In genomic region chr18:57869228-57869627, GRCh38 we compare ENCODE assay signal across 24 cellular contexts.
DNase-seq lines count a peak whose midpoint lies in the region; TF ChIP-seq lines count a peak whose summit lies in the region.
"Had no signal": no experiment of that assay in that cellular context is flagged by ENCODE, and none has a peak within 500 bp of the region (broad histone marks: within the 10 kb centered on the region; RNA-seq: fewer than 3 reads in every experiment).

No MANE protein-coding gene starts in this region.

- TF ChIP-seq CTCF in HFFc6 (IDR thresholded peaks at IDR 0.05) (no peak), H9 (conservative IDR thresholded peaks at IDR 0.05) (no peak)

- H3K23ac ChIP-seq in H9 (ENCODE audit: insufficient read length, low read depth, low read length), result no peak overlapping the region

- H3K9ac ChIP-seq in H9 (ENCODE audit: extremely low read depth, insufficient read length, low read length), result no peak overlapping the region
- H3K9ac ChIP-seq: BLaER1, KMS-11, SK-N-SH had no signal

- no peak overlapping the region for H3K27ac Mint-ChIP-seq in HFFc6
- no peak overlapping the region for H3K27ac Mint-ChIP-seq in H9
- H3K27ac Mint-ChIP-seq: CD4-positive, CD25-positive, alpha-beta regulatory T cell; GM23338 had no signal

- H3K4ac ChIP-seq in H9 (ENCODE audit: low read depth, low read length), result no peak overlapping the region

- H3K79me1 ChIP-seq in H9 (ENCODE audit: insufficient read depth, low read depth, low read length, poor library complexity, severe bottlenecking), result no peaks in the 10 kb centered on the region

- no peaks in the 10 kb centered on the region for H3K4me1 ChIP-seq in H9 (ENCODE audit: insufficient read depth, low read length)
- H3K4me1 ChIP-seq: BLaER1, HAP-1 had no signal

- H3K4me1 Mint-ChIP-seq in HFFc6 (ENCODE audit: low read depth), result no peaks in the 10 kb centered on the region; the same call in 1 of the 2 replicates
- peaks cover 0 to 2% of the 10 kb centered on the region in 2 experiments; a peak in 1 of 4 replicates for H3K4me1 Mint-ChIP-seq in H9
- H3K4me1 Mint-ChIP-seq: CD4-positive, CD25-positive, alpha-beta regulatory T cell; GM23338 had no signal

- no peak overlapping the region for H3K27ac ChIP-seq in H9 (ENCODE audit: insufficient read length, low read depth, low read length)
- H3K27ac ChIP-seq: BLaER1, KMS-11 had no signal

- H2BK120ac ChIP-seq in H9 (ENCODE audit: low read depth, low read length, poor library complexity, severe bottlenecking), result no peak overlapping the region

- no peak overlapping the region for H3K4me2 ChIP-seq in H9 (ENCODE audit: insufficient read depth, insufficient read length, low read length)
- H3K4me2 ChIP-seq: BLaER1, GM23338, KMS-11, SK-N-SH had no signal

- no peaks in the 10 kb centered on the region for H3K23me2 ChIP-seq in H9 (ENCODE audit: insufficient read length, low read depth, low read length, poor library complexity, severe bottlenecking)

- no peak overlapping the region for H2BK20ac ChIP-seq in H9 (ENCODE audit: low read depth, low read length, poor library complexity, severe bottlenecking)

- no peak overlapping the region for H2BK15ac ChIP-seq in H9 (ENCODE audit: low read depth, low read length)

- H3K9me3 Mint-ChIP-seq in HFFc6, result peaks cover 19% of the 10 kb centered on the region
- H3K9me3 Mint-ChIP-seq in H9, result peaks cover 16% of the 10 kb centered on the region in 2 experiments

- TF ChIP-seq EP300 in Ishikawa (IDR thresholded peaks at IDR 0.05; ENCODE audit: borderline replicate concordance), result no peak

- no peak overlapping the region for H2BK12ac ChIP-seq in H9 (ENCODE audit: insufficient read length, low read depth, low read length)

- no peak overlapping the region for H4K91ac ChIP-seq in H9 (ENCODE audit: insufficient read length, low read depth, low read length)

- peak; percentile 18 for DNase-seq in EH (ENCODE audit: low read depth)
- DNase-seq in astrocyte of the hippocampus (ENCODE audit: low read depth, low spot score), result peak; percentile 24
- DNase-seq in fibroblast of peridontal ligament (ENCODE audit: extremely low read depth), result peak; percentile 30
- DNase-seq in hepatic stellate cell (ENCODE audit: low spot score), result no peak
- no peak for DNase-seq in HFFc6
- DNase-seq in H9, result no peak
- no peak for DNase-seq in HPDE6-E6E7 (ENCODE audit: extremely low spot score)
- DNase-seq: CD4-positive, CD25-positive, alpha-beta regulatory T cell; DMS153; DND-41; NCI-H1092; NCI-H1417 treated with DMSO at 0.1 percent for 48 hours; NCI-H1694 treated with DMSO at 0.1 percent for 48 hours; NCI-H2081; NCI-H524; NCI-H774; PC-3; SK-N-SH; SW 1271 had no signal

- no peak overlapping the region for H2AK5ac ChIP-seq in H9 (ENCODE audit: insufficient read length, low read length)

- H3K27me3 Mint-ChIP-seq in HFFc6 (ENCODE audit: insufficient read depth) (no peaks in the 10 kb centered on the region; the same call in 1 of the 2 replicates), H9 (ENCODE audit: low read depth) (peaks cover 2% of the 10 kb centered on the region; the same call in 1 of the 2 replicates)

- no peak overlapping the region for H4K5ac ChIP-seq in H9 (ENCODE audit: insufficient read length, low read depth, low read length)

- no peak overlapping the region for H2AFZ ChIP-seq in H9 (ENCODE audit: low read length)
- H2AFZ ChIP-seq: GM23338 had no signal

- no peak overlapping the region for H3T11ph ChIP-seq in H9 (ENCODE audit: low read length)

- H3K56ac ChIP-seq in H9 (ENCODE audit: insufficient read length, low read depth, low read length), result no peak overlapping the region

- H4K20me1 ChIP-seq in H9 (ENCODE audit: control insufficient read depth, insufficient read depth, insufficient read length), result no peaks in the 10 kb centered on the region
- H4K20me1 ChIP-seq: BLaER1 had no signal

- H2BK5ac ChIP-seq in H9 (ENCODE audit: insufficient read length, low read length), result no peak overlapping the region

- no peak overlapping the region for H3K14ac ChIP-seq in H9 (ENCODE audit: insufficient read depth, low read length)

- H3K27me3 ChIP-seq in H9 (ENCODE audit: insufficient read depth, low read length), result no peaks in the 10 kb centered on the region
- H3K27me3 ChIP-seq: BLaER1 had no signal

- H3K36me3 Mint-ChIP-seq in HFFc6 (ENCODE audit: low read depth) (peaks cover 16% of the 10 kb centered on the region), H9 (ENCODE audit: insufficient read depth in 1 of 3, low read depth in 3 of 3) (peaks cover 0 to 4% (median 0%) of the 10 kb centered on the region in 3 experiments; a peak in 2 of 7 replicates)
- H3K36me3 Mint-ChIP-seq: CD4-positive, CD25-positive, alpha-beta regulatory T cell had no signal

- H3K18ac ChIP-seq in H9 (ENCODE audit: insufficient read length, low read depth, low read length), result no peak overlapping the region

- TF ChIP-seq RAD21 in Ishikawa (IDR thresholded peaks at IDR 0.05; ENCODE audit: low read depth), result no peak

- no peaks in the 10 kb centered on the region for H3K79me2 ChIP-seq in H9 (ENCODE audit: insufficient read depth, low read length)

- no peak overlapping the region for H4K8ac ChIP-seq in H9 (replicated peaks; ENCODE audit: insufficient read length, low read depth, low read length)

- H3K9me3 ChIP-seq in H9 (ENCODE audit: control insufficient read depth, low read depth, low read length), result no peaks in the 10 kb centered on the region

- H3K4me3 Mint-ChIP-seq in HFFc6, result no peak overlapping the region
- no peak overlapping the region for H3K4me3 Mint-ChIP-seq in H9
- H3K4me3 Mint-ChIP-seq: CD4-positive, CD25-positive, alpha-beta regulatory T cell; GM23338 had no signal

TF ChIP-seq in Ishikawa, 13 proteins besides CTCF, POLR2A, EP300 and RAD21:
- TF ChIP-seq TEAD4 (IDR thresholded peaks at IDR 0.05) (no peak), CEBPB (IDR thresholded peaks at IDR 0.05) (0 out of 2 replicates have a peak, but pooled peaks have one; percentile 30)

Comparison
In these comparisons a context has a peak if more than half of its experiments do, and no peak if none do; other contexts are left out.
1. DNase-seq: peak in EH (single experiment), astrocyte of the hippocampus (single experiment) and fibroblast of peridontal ligament (single experiment); none in hepatic stellate cell (single experiment), HFFc6 (single experiment), H9 (single experiment) and HPDE6-E6E7 (single experiment).